In genomic region chr19:7670150-7670784, GRCh38 we compare ENCODE assay signal across 10 cellular contexts. TPM values are rescaled to one million over a fixed set of nuclear protein-coding genes. Genes with fewer than 3 reads are reported as not detected.
DNase-seq lines count a peak whose midpoint lies in the region; ATAC-seq and TF ChIP-seq lines count a peak whose summit lies in the region.
"Had no signal": no experiment of that assay in that cellular context is flagged by ENCODE, and none has a peak within 500 bp of the region (broad histone marks: within the 10 kb centered on the region; RNA-seq: fewer than 3 reads in every experiment).

No MANE protein-coding gene starts in this region.

- no peak overlapping the region for H3K4me3 ChIP-seq in hepatocyte

- no peak for TF ChIP-seq CTCF in hepatocyte (IDR thresholded peaks at IDR 0.05; ENCODE audit: poor library complexity)

- peak; percentile 39 for ATAC-seq in stimulated activated memory B cell treated with anti-CD40 and anti-IgM and Interleukin-4, amounts not matched to agents 10 μg/mL and 1 μg/mL and 100 μg/mL, for 72 hours
- no peak for ATAC-seq in HG03565 (IDR thresholded peaks at IDR 0.05; ENCODE audit: unreplicated experiment)
- ATAC-seq in activated CD4-positive, CD25-positive, alpha-beta regulatory T cell treated with anti-CD3 and anti-CD28 coated beads, Interleukin-2, amount 50 U/mL, for 24 hours: no peak

- H3K27me3 Mint-ChIP-seq in T-helper 1 cell treated with Interleukin-12 subunit alpha and Interleukin-12 subunit beta and Interleukin-4 antibody, amounts not matched to agents 30 μg/mL and 1 μg/mL, for 36 hours (ENCODE audit: low read depth): peaks cover 30% of the 10 kb centered on the region
- H3K27me3 Mint-ChIP-seq in stimulated activated memory B cell treated with anti-CD40 and anti-IgM and Interleukin-4, amounts not matched to agents 10 μg/mL and 1 μg/mL and 100 μg/mL, for 72 hours: peaks cover 81% of the 10 kb centered on the region

- H3K36me3 Mint-ChIP-seq in T-helper 1 cell treated with Interleukin-12 subunit alpha and Interleukin-12 subunit beta and Interleukin-4 antibody, amounts not matched to agents 30 μg/mL and 1 μg/mL, for 36 hours (ENCODE audit: low read depth): no peaks in the 10 kb centered on the region
- H3K36me3 Mint-ChIP-seq in stimulated activated memory B cell treated with anti-CD40 and anti-IgM and Interleukin-4, amounts not matched to agents 10 μg/mL and 1 μg/mL and 100 μg/mL, for 72 hours: no peaks in the 10 kb centered on the region

- H3K9me3 Mint-ChIP-seq in T-helper 1 cell treated with Interleukin-12 subunit alpha and Interleukin-12 subunit beta and Interleukin-4 antibody, amounts not matched to agents 30 μg/mL and 1 μg/mL, for 36 hours: no peaks in the 10 kb centered on the region
- peaks cover 3% of the 10 kb centered on the region for H3K9me3 Mint-ChIP-seq in stimulated activated memory B cell treated with anti-CD40 and anti-IgM and Interleukin-4, amounts not matched to agents 10 μg/mL and 1 μg/mL and 100 μg/mL, for 72 hours

- 4% methylated on average over 37 of the region's 43 CpGs for WGBS in hepatocyte (ENCODE audit: low lambda C conversion rate, missing lambda C conversion rate)

- H2AFZ ChIP-seq in hepatocyte: no peak overlapping the region

- H3K27ac ChIP-seq in hepatocyte: no peak overlapping the region
- H3K27ac ChIP-seq: VCaP had no signal

- no peaks in the 10 kb centered on the region for H3K9me3 ChIP-seq in hepatocyte (ENCODE audit: low read depth)

- no peak overlapping the region for H3K27ac Mint-ChIP-seq in T-helper 1 cell treated with Interleukin-12 subunit alpha and Interleukin-12 subunit beta and Interleukin-4 antibody, amounts not matched to agents 30 μg/mL and 1 μg/mL, for 36 hours
- H3K27ac Mint-ChIP-seq in stimulated activated memory B cell treated with anti-CD40 and anti-IgM and Interleukin-4, amounts not matched to agents 10 μg/mL and 1 μg/mL and 100 μg/mL, for 72 hours: no peak overlapping the region

- peak; percentile 51 for DNase-seq in activated CD4-positive, alpha-beta T cell treated with anti-CD3 and anti-CD28 coated beads for 48 hours
- DNase-seq in activated CD4-positive, alpha-beta T cell treated with anti-CD3 and anti-CD28 coated beads for 1 hour: no peak
- DNase-seq in hepatocyte (ENCODE audit: low spot score) (peak; percentile 50), NCI-H2107 treated with DMSO at 0.1 percent for 48 hours (lab: John Stamatoyannopoulos, UW; ENCODE audit: unreplicated experiment) (no peak)

- H3K27me3 ChIP-seq in hepatocyte: peaks cover 42% of the 10 kb centered on the region

- H3K9me2 ChIP-seq in hepatocyte (replicated peaks; ENCODE audit: insufficient read depth): no peaks in the 10 kb centered on the region

- H3K36me3 ChIP-seq in hepatocyte (replicated peaks; ENCODE audit: insufficient read depth, low read depth): no peaks in the 10 kb centered on the region

- no peaks in the 10 kb centered on the region for H3K4me1 ChIP-seq in hepatocyte (ENCODE audit: insufficient read depth)

- H3K79me2 ChIP-seq in hepatocyte: no peaks in the 10 kb centered on the region

- H3K4me1 Mint-ChIP-seq in T-helper 1 cell treated with Interleukin-12 subunit alpha and Interleukin-12 subunit beta and Interleukin-4 antibody, amounts not matched to agents 30 μg/mL and 1 μg/mL, for 36 hours (ENCODE audit: low read depth): peaks cover 12% of the 10 kb centered on the region
- H3K4me1 Mint-ChIP-seq in stimulated activated memory B cell treated with anti-CD40 and anti-IgM and Interleukin-4, amounts not matched to agents 10 μg/mL and 1 μg/mL and 100 μg/mL, for 72 hours: peaks cover 21% of the 10 kb centered on the region

- no peaks in the 10 kb centered on the region for H4K20me1 ChIP-seq in hepatocyte (ENCODE audit: insufficient read depth, poor library complexity, severe bottlenecking)

- peak overlapping the region; percentile 37 for H3K4me3 Mint-ChIP-seq in T-helper 1 cell treated with Interleukin-12 subunit alpha and Interleukin-12 subunit beta and Interleukin-4 antibody, amounts not matched to agents 30 μg/mL and 1 μg/mL, for 36 hours
- H3K4me3 Mint-ChIP-seq in stimulated activated memory B cell treated with anti-CD40 and anti-IgM and Interleukin-4, amounts not matched to agents 10 μg/mL and 1 μg/mL and 100 μg/mL, for 72 hours: peak overlapping the region; percentile 64

- H3K4me2 ChIP-seq in hepatocyte: peak overlapping the region; percentile 71

RNA-seq across cellular contexts. Expression of gene RETN, which starts 1.4 kb away (rescaled TPM):
- not detected in 2 replicates for total RNA-seq in hepatocyte
- 0.74 TPM in 1 of 2 replicates, not detected in the other for polyA plus RNA-seq in hepatocyte
- total RNA-seq: LHCN-M2 had no signal

RNA-seq across cellular contexts. Expression of gene MCEMP1, which starts 6.6 kb away (rescaled TPM):
- total RNA-seq in hepatocyte: not detected in 2 replicates
- not detected in 2 replicates for polyA plus RNA-seq in hepatocyte
- total RNA-seq: LHCN-M2 had no signal

RNA-seq across cellular contexts. Expression of gene TRAPPC5, which starts 10.4 kb away (rescaled TPM):
- 64.6 and 80.4 TPM in 2 replicates for total RNA-seq in hepatocyte
- 175 and 187 TPM in 2 replicates for polyA plus RNA-seq in hepatocyte

RNA-seq across cellular contexts. Expression of gene FCER2, which starts 31.7 kb away (rescaled TPM):
- total RNA-seq in hepatocyte: not detected in 2 replicates
- not detected in 2 replicates for polyA plus RNA-seq in hepatocyte
- total RNA-seq: LHCN-M2 had no signal

RNA-seq across cellular contexts. Expression of gene STXBP2, which starts 33.4 kb away (rescaled TPM):
- 51.9 and 58.6 TPM in 2 replicates for total RNA-seq in hepatocyte
- polyA plus RNA-seq in hepatocyte: 142 and 150 TPM in 2 replicates

Comparison
In these comparisons a context has a peak if more than half of its experiments do, and no peak if none do; other contexts are left out.
1. DNase-seq: peak in activated CD4-positive, alpha-beta T cell treated with anti-CD3 and anti-CD28 coated beads for 48 hours (single experiment) and hepatocyte (single experiment); none in activated CD4-positive, alpha-beta T cell treated with anti-CD3 and anti-CD28 coated beads for 1 hour (single experiment) and NCI-H2107 treated with DMSO at 0.1 percent for 48 hours (single experiment).